Comparison of ENCODE assay signal across 13 cellular contexts in genomic region chr20:18032977-18033892, GRCh38. TPM values are rescaled to one million over a fixed set of nuclear protein-coding genes. Genes with fewer than 3 reads are reported as not detected.
DNase-seq lines count a peak whose midpoint lies in the region; ATAC-seq, FAIRE-seq and TF ChIP-seq lines count a peak whose summit lies in the region.
"Had no signal": no experiment of that assay in that cellular context is flagged by ENCODE, and none has a peak within 500 bp of the region (broad histone marks: within the 10 kb centered on the region; RNA-seq: fewer than 3 reads in every experiment).

No MANE protein-coding gene starts in this region.

- ATAC-seq in upper lobe of right lung, result no peak
- ATAC-seq: activated CD8-positive, alpha-beta T cell treated with anti-CD3 and anti-CD28 coated beads for 36 hours; activated T-helper 17 cell treated with anti-CD3 and anti-CD28 coated beads, Interleukin-2, amount 50 U/mL, for 72 hours had no signal

- H4K20me1 ChIP-seq in PC-9 (ENCODE audit: insufficient read depth), result no peaks in the 10 kb centered on the region; the same call in 1 of the 2 replicates
- no peaks in the 10 kb centered on the region for H4K20me1 ChIP-seq in neural progenitor cell (ENCODE audit: low read depth)
- H4K20me1 ChIP-seq in SK-N-SH (ENCODE audit: insufficient read depth), result no peaks in the 10 kb centered on the region

- peaks cover 23% of the 10 kb centered on the region for H3K4me1 Mint-ChIP-seq in neural progenitor cell
- H3K4me1 Mint-ChIP-seq: activated T-helper 17 cell treated with anti-CD3 and anti-CD28 coated beads, Interleukin-2, amount 50 U/mL, for 72 hours had no signal

- no peak for FAIRE-seq in D721Med (lab: Jason Lieb, UNC)

- peaks cover 3% of the 10 kb centered on the region for H3K27me3 Mint-ChIP-seq in neural progenitor cell (ENCODE audit: insufficient read depth, low read depth)

- H3K4me2 ChIP-seq in PC-9 (no peak overlapping the region), neural progenitor cell (peak overlapping the region; percentile 32), SK-N-SH (no peak overlapping the region)

- H3K36me3 ChIP-seq in PC-9 (ENCODE audit: low read depth) (no peaks in the 10 kb centered on the region), neural progenitor cell (no peaks in the 10 kb centered on the region), SK-N-SH (replicated peaks in 1 of 2; ENCODE audit: control insufficient read depth in 1 of 2, insufficient read depth in 2 of 2, low read length in 1 of 2) (no peaks in the 10 kb centered on the region), upper lobe of right lung (no peaks in the 10 kb centered on the region)
- H3K36me3 ChIP-seq: right atrium auricular region had no signal

- peak overlapping the region; percentile 27 for H3K4me3 Mint-ChIP-seq in neural progenitor cell
- H3K4me3 Mint-ChIP-seq: activated CD8-positive, alpha-beta T cell treated with anti-CD3 and anti-CD28 coated beads for 36 hours; activated T-helper 17 cell treated with anti-CD3 and anti-CD28 coated beads, Interleukin-2, amount 50 U/mL, for 72 hours; nephron had no signal

- H3K4me3 ChIP-seq in PC-9, result no peak overlapping the region
- no peak overlapping the region for H3K4me3 ChIP-seq in fibroblast of the aortic adventitia (ENCODE audit: low read depth, low read length)
- H3K4me3 ChIP-seq in neural progenitor cell, result peak overlapping the region; percentile 4
- no peak overlapping the region for H3K4me3 ChIP-seq in SK-N-SH (ENCODE audit: low read depth in 2 of 2, low read length in 1 of 2)
- H3K4me3 ChIP-seq in upper lobe of right lung, result no peak overlapping the region
- H3K4me3 ChIP-seq: right atrium auricular region had no signal

- BruUV-seq in PC-9 (replicated peaks; lab: Mats Ljungman, UMichigan), result no TSS peak

- DNase-seq in ELR (ENCODE audit: low read depth), result peak; percentile 15
- DNase-seq in PC-9, result no peak
- no peak for DNase-seq in fibroblast of the aortic adventitia (ENCODE audit: low read depth)
- DNase-seq in neural progenitor cell (ENCODE audit: low spot score), result peak; percentile 90
- DNase-seq in D721Med (ENCODE audit: insufficient read length, low spot score), result no peak
- DNase-seq in SK-N-SH, result no peak
- no peak for DNase-seq in upper lobe of right lung
- no peak for DNase-seq in HEK293T (ENCODE audit: extremely low spot score)
- DNase-seq: activated CD8-positive, alpha-beta T cell treated with anti-CD3 and anti-CD28 coated beads for 36 hours; KBM-7 had no signal

- H3K9ac ChIP-seq in neural progenitor cell (no peak overlapping the region), SK-N-SH (no peak overlapping the region)

- H3K27ac ChIP-seq in PC-9 (no peak overlapping the region), neural progenitor cell (peak overlapping the region; percentile 14), SK-N-SH (ENCODE audit: low read depth in 2 of 2, low read length in 1 of 2) (no peak overlapping the region), upper lobe of right lung (no peak overlapping the region)
- H3K27ac ChIP-seq: right atrium auricular region had no signal

- intact Hi-C loops in PC-9 (cut with micrococcal nuclease; ENCODE audit: unreplicated experiment), result no loop called here
- intact Hi-C loops in upper lobe of right lung (cut with DNase I), result no loop called here

- H3K4me1 ChIP-seq in PC-9 (replicated peaks; ENCODE audit: insufficient read depth) (no peaks in the 10 kb centered on the region), neural progenitor cell (peaks cover 37% of the 10 kb centered on the region), SK-N-SH (ENCODE audit: control insufficient read depth in 1 of 2, insufficient read depth in 2 of 2, low read depth in 1 of 2, low read length in 1 of 2) (no peaks in the 10 kb centered on the region), upper lobe of right lung (no peaks in the 10 kb centered on the region)
- H3K4me1 ChIP-seq: right atrium auricular region had no signal

- TF ChIP-seq RAD21 in SK-N-SH (IDR thresholded peaks at IDR 0.05; ENCODE audit: low read length), result no peak

- POLR2A ChIA-PET in PC-9 (lab: Charles Lee; ENCODE audit: unreplicated experiment), result no interaction called here
- POLR2A ChIA-PET in SK-N-SH (lab: Yijun Ruan, JAX), result no interaction called here
- POLR2A ChIA-PET in HEK293T (lab: Yijun Ruan, JAX), result no interaction called here

- no peak overlapping the region for H2AFZ ChIP-seq in PC-9
- no peak overlapping the region for H2AFZ ChIP-seq in neural progenitor cell (replicated peaks)
- H2AFZ ChIP-seq in SK-N-SH (ENCODE audit: low read depth), result no peak overlapping the region

- H3K27me3 ChIP-seq in PC-9 (ENCODE audit: insufficient read depth, low read depth) (no peaks in the 10 kb centered on the region), neural progenitor cell (no peaks in the 10 kb centered on the region), SK-N-SH (ENCODE audit: insufficient read depth) (no peaks in the 10 kb centered on the region; the same call in 1 of the 2 replicates), upper lobe of right lung (no peaks in the 10 kb centered on the region)
- H3K27me3 ChIP-seq: right atrium auricular region had no signal

- H3K9me3 Mint-ChIP-seq in neural progenitor cell, result no peaks in the 10 kb centered on the region
- H3K9me3 Mint-ChIP-seq: activated CD8-positive, alpha-beta T cell treated with anti-CD3 and anti-CD28 coated beads for 36 hours; activated T-helper 17 cell treated with anti-CD3 and anti-CD28 coated beads, Interleukin-2, amount 50 U/mL, for 72 hours; nephron had no signal

- no peaks in the 10 kb centered on the region for H3K36me3 Mint-ChIP-seq in neural progenitor cell

- peak; percentile 32; the same call in 1 of the 2 replicates for TF ChIP-seq CTCF in PC-9 (conservative IDR thresholded peaks at IDR 0.05)
- peak; percentile 18 for TF ChIP-seq CTCF in fibroblast of the aortic adventitia (IDR thresholded peaks at IDR 0.05; ENCODE audit: insufficient read depth, low read length)
- peak; percentile 45 for TF ChIP-seq CTCF in neural progenitor cell (IDR thresholded peaks at IDR 0.05)
- no peak for TF ChIP-seq CTCF in D721Med (IDR thresholded peaks at IDR 0.05; ENCODE audit: insufficient read depth, missing control alignments)
- TF ChIP-seq CTCF in SK-N-SH (IDR thresholded peaks at IDR 0.05), result no peak; the same call in 1 of the 2 replicates
- TF ChIP-seq CTCF in upper lobe of right lung (IDR thresholded peaks at IDR 0.05), result no peak

- H3K9me2 ChIP-seq in PC-9 (ENCODE audit: insufficient read depth) (no peaks in the 10 kb centered on the region), SK-N-SH (no peaks in the 10 kb centered on the region)

- 66% methylated on average over 17 of the region's 17 CpGs for WGBS in SK-N-SH (ENCODE audit: low lambda C conversion rate)

- H3F3A ChIP-seq in PC-9 (ENCODE audit: insufficient read depth, low read depth) (no peaks in the 10 kb centered on the region), neural progenitor cell (ENCODE audit: low read depth) (peaks cover 23% of the 10 kb centered on the region), SK-N-SH (replicated peaks; ENCODE audit: insufficient read depth) (no peaks in the 10 kb centered on the region)

- TF ChIP-seq EP300 in SK-N-SH (IDR thresholded peaks at IDR 0.05; ENCODE audit: borderline replicate concordance in 1 of 2, low read depth in 1 of 2, low read length in 1 of 2), result no peak

- CTCF ChIA-PET in PC-9 (lab: Charles Lee), result no interaction called here
- CTCF ChIA-PET in SK-N-SH (lab: Yijun Ruan, JAX), result no interaction called here
- CTCF ChIA-PET in HEK293T (lab: Yijun Ruan, JAX), result no interaction called here

- no peak overlapping the region for H3K27ac Mint-ChIP-seq in neural progenitor cell
- H3K27ac Mint-ChIP-seq: activated CD8-positive, alpha-beta T cell treated with anti-CD3 and anti-CD28 coated beads for 36 hours; activated T-helper 17 cell treated with anti-CD3 and anti-CD28 coated beads, Interleukin-2, amount 50 U/mL, for 72 hours had no signal

- H3K79me2 ChIP-seq in PC-9 (ENCODE audit: low read depth) (no peaks in the 10 kb centered on the region), neural progenitor cell (ENCODE audit: low read depth) (no peaks in the 10 kb centered on the region), SK-N-SH (ENCODE audit: insufficient read depth) (no peaks in the 10 kb centered on the region)

- H3K9me3 ChIP-seq in PC-9 (ENCODE audit: insufficient read depth, low read depth) (no peaks in the 10 kb centered on the region), neural progenitor cell (ENCODE audit: low read depth) (no peaks in the 10 kb centered on the region), SK-N-SH (no peaks in the 10 kb centered on the region), upper lobe of right lung (no peaks in the 10 kb centered on the region)
- H3K9me3 ChIP-seq: right atrium auricular region had no signal

TF ChIP-seq in SK-N-SH, 30 proteins besides CTCF, POLR2A, EP300 and RAD21 (continues in another document):
- no peak for TF ChIP-seq NFIC (IDR thresholded peaks at IDR 0.05; ENCODE audit: borderline replicate concordance)
- TF ChIP-seq, protein P1, sequence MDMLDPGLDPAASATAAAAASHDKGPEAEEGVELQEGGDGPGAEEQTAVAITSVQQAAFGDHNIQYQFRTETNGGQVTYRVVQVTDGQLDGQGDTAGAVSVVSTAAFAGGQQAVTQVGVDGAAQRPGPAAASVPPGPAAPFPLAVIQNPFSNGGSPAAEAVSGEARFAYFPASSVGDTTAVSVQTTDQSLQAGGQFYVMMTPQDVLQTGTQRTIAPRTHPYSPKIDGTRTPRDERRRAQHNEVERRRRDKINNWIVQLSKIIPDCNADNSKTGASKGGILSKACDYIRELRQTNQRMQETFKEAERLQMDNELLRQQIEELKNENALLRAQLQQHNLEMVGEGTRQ (IDR thresholded peaks at IDR 0.05; ENCODE audit: borderline replicate concordance, low read depth, low read length), result no peak
- TF ChIP-seq POLR2AphosphoS5 (IDR thresholded peaks at IDR 0.05; ENCODE audit: low read depth, low read length), result no peak

TF ChIP-seq in HEK293T, 16 proteins besides CTCF, POLR2A, EP300 and RAD21:
- TF ChIP-seq LEF1 (IDR thresholded peaks at IDR 0.05; ENCODE audit: borderline replicate concordance) (no peak), HDGF (IDR thresholded peaks at IDR 0.05; ENCODE audit: borderline replicate concordance) (no peak), FOXK2 (IDR thresholded peaks at IDR 0.05) (no peak), FOXA1 (IDR thresholded peaks at IDR 0.05) (no peak)
TF ChIP-seq in HEK293T: peak in this region for 0.

RNA-seq across cellular contexts. Expression of gene OVOL2, which starts 24.5 kb away (rescaled TPM):
- total RNA-seq in PC-9 (2021), result 15.3 and 20.7 TPM in 2 replicates
- total RNA-seq in fibroblast of the aortic adventitia (ENCODE audit: low replicate concordance), result not detected in 2 replicates
- 0.25 and 0.62 TPM in 2 replicates for total RNA-seq in neural progenitor cell (ENCODE audit: low replicate concordance)
- not detected in 2 replicates for polyA plus RNA-seq in SK-N-SH (2012; rRNA removed)
- not detected in 2 replicates for polyA plus RNA-seq in SK-N-SH (2012; cell fraction: cytosol; rRNA removed)
- polyA plus RNA-seq in SK-N-SH (2012; cell fraction: nucleus; rRNA removed), result not detected in 2 replicates
- 6.7 TPM for total RNA-seq in upper lobe of right lung
- total RNA-seq: activated CD8-positive, alpha-beta T cell treated with anti-CD3 and anti-CD28 coated beads for 36 hours; activated T-helper 17 cell treated with anti-CD3 and anti-CD28 coated beads, Interleukin-2, amount 50 U/mL, for 72 hours; right atrium auricular region had no signal

Comparison
In these comparisons a context has a peak if more than half of its experiments do, and no peak if none do; other contexts are left out.
1. DNase-seq: peak in ELR (single experiment) and neural progenitor cell (single experiment); none in PC-9 (0 of 2), fibroblast of the aortic adventitia (single experiment), D721Med (single experiment), SK-N-SH (single experiment), upper lobe of right lung (single experiment) and HEK293T (single experiment).
2. CTCF ChIP-seq: peak in PC-9 (single experiment), fibroblast of the aortic adventitia (single experiment) and neural progenitor cell (single experiment); none in D721Med (single experiment), SK-N-SH (single experiment) and upper lobe of right lung (single experiment).